Comparison of ENCODE assay signal across 1 cellular context in the genomic region with DNA sequence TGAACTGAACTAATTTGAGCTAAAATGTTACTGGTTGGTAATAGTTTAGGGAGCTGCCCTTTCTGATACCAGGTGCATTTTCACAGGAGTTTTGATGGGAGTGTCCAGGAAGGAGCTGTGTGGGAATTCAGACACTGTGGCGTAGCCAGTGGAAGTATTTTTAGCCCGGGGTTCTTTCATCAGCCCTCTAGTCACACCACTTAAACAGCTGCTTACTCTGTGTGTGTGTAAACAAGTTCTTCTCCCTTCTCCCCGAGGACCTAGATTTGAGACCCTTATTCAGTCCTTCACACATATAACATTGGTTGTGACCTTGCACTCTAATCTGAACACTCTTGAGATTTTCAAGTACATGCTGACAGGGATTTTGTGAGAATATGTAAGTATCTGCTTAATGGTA.
TF ChIP-seq lines count a peak whose summit lies in the region.

No MANE protein-coding gene starts in this region.

TF ChIP-seq in SK-N-SH, 30 proteins besides CTCF, POLR2A, EP300 and RAD21 (continued from another document):
- TF ChIP-seq, protein P1, sequence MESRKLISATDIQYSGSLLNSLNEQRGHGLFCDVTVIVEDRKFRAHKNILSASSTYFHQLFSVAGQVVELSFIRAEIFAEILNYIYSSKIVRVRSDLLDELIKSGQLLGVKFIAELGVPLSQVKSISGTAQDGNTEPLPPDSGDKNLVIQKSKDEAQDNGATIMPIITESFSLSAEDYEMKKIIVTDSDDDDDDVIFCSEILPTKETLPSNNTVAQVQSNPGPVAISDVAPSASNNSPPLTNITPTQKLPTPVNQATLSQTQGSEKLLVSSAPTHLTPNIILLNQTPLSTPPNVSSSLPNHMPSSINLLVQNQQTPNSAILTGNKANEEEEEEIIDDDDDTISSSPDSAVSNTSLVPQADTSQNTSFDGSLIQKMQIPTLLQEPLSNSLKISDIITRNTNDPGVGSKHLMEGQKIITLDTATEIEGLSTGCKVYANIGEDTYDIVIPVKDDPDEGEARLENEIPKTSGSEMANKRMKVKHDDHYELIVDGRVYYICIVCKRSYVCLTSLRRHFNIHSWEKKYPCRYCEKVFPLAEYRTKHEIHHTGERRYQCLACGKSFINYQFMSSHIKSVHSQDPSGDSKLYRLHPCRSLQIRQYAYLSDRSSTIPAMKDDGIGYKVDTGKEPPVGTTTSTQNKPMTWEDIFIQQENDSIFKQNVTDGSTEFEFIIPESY (IDR thresholded peaks at IDR 0.05; ENCODE audit: borderline replicate concordance, low read depth), result no peak
- TF ChIP-seq, protein P2, sequence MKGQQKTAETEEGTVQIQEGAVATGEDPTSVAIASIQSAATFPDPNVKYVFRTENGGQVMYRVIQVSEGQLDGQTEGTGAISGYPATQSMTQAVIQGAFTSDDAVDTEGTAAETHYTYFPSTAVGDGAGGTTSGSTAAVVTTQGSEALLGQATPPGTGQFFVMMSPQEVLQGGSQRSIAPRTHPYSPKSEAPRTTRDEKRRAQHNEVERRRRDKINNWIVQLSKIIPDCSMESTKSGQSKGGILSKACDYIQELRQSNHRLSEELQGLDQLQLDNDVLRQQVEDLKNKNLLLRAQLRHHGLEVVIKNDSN (IDR thresholded peaks at IDR 0.05; ENCODE audit: borderline replicate concordance, low read depth), result no peak
- TF ChIP-seq TAF1 (IDR thresholded peaks at IDR 0.05; ENCODE audit: borderline replicate concordance, low read depth, low read length) (no peak), TEAD4 (IDR thresholded peaks at IDR 0.05; ENCODE audit: borderline replicate concordance, insufficient read depth) (no peak)
- TF ChIP-seq, protein P3, sequence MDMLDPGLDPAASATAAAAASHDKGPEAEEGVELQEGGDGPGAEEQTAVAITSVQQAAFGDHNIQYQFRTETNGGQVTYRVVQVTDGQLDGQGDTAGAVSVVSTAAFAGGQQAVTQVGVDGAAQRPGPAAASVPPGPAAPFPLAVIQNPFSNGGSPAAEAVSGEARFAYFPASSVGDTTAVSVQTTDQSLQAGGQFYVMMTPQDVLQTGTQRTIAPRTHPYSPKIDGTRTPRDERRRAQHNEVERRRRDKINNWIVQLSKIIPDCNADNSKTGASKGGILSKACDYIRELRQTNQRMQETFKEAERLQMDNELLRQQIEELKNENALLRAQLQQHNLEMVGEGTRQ (IDR thresholded peaks at IDR 0.05; ENCODE audit: borderline replicate concordance, low read depth, low read length), result no peak
